14 cellular contexts compared by ENCODE assay signal in the genomic region with DNA sequence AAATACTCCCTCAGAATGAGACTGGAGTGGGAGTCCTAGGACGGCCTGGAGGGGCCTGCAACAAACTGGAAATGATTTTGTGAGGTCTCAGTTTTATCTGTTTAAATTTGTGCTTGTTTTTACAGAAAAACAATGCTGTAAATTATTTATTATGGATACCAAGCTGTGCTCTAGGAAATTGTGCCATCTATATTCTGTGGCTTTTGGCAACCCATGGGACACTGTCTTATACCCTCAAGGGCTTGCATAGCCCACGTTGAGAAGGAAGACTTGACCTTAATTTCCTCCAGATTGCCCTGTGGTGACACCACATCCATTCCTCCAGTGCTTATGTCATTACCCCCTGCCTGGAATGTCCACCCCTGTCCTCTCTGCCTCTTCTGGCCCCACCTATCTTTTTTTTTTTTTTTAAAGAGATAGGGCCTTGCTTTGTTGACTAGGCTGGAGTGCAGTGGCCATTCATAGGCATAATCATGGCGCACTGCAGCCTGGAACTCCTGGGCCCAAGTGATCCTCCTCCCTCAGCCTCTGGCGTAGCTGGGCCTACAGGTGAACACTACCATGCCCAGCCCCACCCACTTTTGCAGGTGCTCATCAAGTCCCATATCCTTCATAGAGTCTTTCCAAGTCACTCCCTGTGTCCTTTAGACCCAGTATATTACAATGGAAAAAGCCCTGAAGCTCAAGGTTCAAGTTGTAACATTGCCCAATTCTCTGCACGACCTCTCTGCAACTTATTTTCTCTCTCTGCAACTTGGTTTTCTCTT.
DNase-seq lines count a peak whose midpoint lies in the region; ATAC-seq and TF ChIP-seq lines count a peak whose summit lies in the region.
"Had no signal": no experiment of that assay in that cellular context is flagged by ENCODE, and none has a peak within 500 bp of the region (broad histone marks: within the 10 kb centered on the region; RNA-seq: fewer than 3 reads in every experiment).

No MANE protein-coding gene starts in this region.

- H3K4me3 ChIP-seq in HUES64 (ENCODE audit: low read length) = no peak overlapping the region
- H3K4me3 ChIP-seq in mesendoderm (ENCODE audit: low read length) = no peak overlapping the region
- no peak overlapping the region for H3K4me3 ChIP-seq in CD4-positive, alpha-beta memory T cell (ENCODE audit: low read length in 2 of 2)
- H3K4me3 ChIP-seq: GM12878 had no signal

- no peaks in the 10 kb centered on the region for H3K79me2 ChIP-seq in mesendoderm (ENCODE audit: control insufficient read depth, insufficient read depth, low read length)

- H3K27ac Mint-ChIP-seq in chondrocyte (ENCODE audit: unreplicated experiment) = peak overlapping the region; percentile 3
- no peak overlapping the region for H3K27ac Mint-ChIP-seq in CD4-positive, alpha-beta memory T cell
- H3K27ac Mint-ChIP-seq: activated naive CD4-positive, alpha-beta T cell treated with anti-CD3 and anti-CD28 coated beads for 36 hours; immature natural killer cell had no signal

- in situ Hi-C loops in KBM-7 (cut with MboI; ENCODE audit: low pct_unique_long_range_greater_than_20kb, low sequenced_read_pairs) = no loop called here

- H2BK5ac ChIP-seq in mesendoderm (ENCODE audit: low read length) = no peak overlapping the region

- H3K27me3 ChIP-seq in HUES64 (ENCODE audit: insufficient read depth, low read length) (no peaks in the 10 kb centered on the region), mesendoderm (ENCODE audit: insufficient read depth, low read length, poor library complexity) (no peaks in the 10 kb centered on the region)
- H3K27me3 ChIP-seq in CD4-positive, alpha-beta memory T cell (ENCODE audit: insufficient read depth, low read length) = no peaks in the 10 kb centered on the region

- no peaks in the 10 kb centered on the region for H3K27me3 Mint-ChIP-seq in chondrocyte (ENCODE audit: low read depth)
- peaks cover 0 to 4% of the 10 kb centered on the region in 2 donors for H3K27me3 Mint-ChIP-seq in CD4-positive, alpha-beta memory T cell

- H2AK5ac ChIP-seq in mesendoderm (ENCODE audit: low read length) = no peak overlapping the region

- H3K4ac ChIP-seq in mesendoderm (ENCODE audit: low read depth, low read length) = no peak overlapping the region

- H3K4me2 ChIP-seq in mesendoderm (ENCODE audit: low read length) = no peak overlapping the region

- intact Hi-C loops in CD4-positive, alpha-beta memory T cell (cut with micrococcal nuclease) = no loop called here

- H3K36me3 ChIP-seq in HUES64 (ENCODE audit: insufficient read depth, low read length) (no peaks in the 10 kb centered on the region), mesendoderm (ENCODE audit: control insufficient read depth, insufficient read depth, low read length) (no peaks in the 10 kb centered on the region)
- H3K36me3 ChIP-seq in CD4-positive, alpha-beta memory T cell (ENCODE audit: insufficient read depth, low read length) = no peaks in the 10 kb centered on the region

- H3K27ac ChIP-seq in HUES64 (ENCODE audit: low read depth, low read length) = peak overlapping the region; percentile 37; the same call in 1 of the 2 replicates
- H3K27ac ChIP-seq in mesendoderm (ENCODE audit: low read depth, low read length) = no peak overlapping the region
- no peak overlapping the region for H3K27ac ChIP-seq in CD4-positive, alpha-beta memory T cell (ENCODE audit: low read depth, low read length)
- H3K27ac ChIP-seq: C4-2B had no signal

- no peak overlapping the region for H4K5ac ChIP-seq in mesendoderm (ENCODE audit: low read length)

- POLR2A ChIA-PET in CD4-positive, alpha-beta memory T cell (lab: Charles Lee; ENCODE audit: partially characterized antibody) = no interaction called here

- CTCF ChIA-PET in CD4-positive, alpha-beta memory T cell (lab: Charles Lee; ENCODE audit: partially characterized antibody) = no interaction called here

- peaks cover 10% of the 10 kb centered on the region for H3K4me1 Mint-ChIP-seq in chondrocyte (ENCODE audit: low read depth)
- no peaks in the 10 kb centered on the region for H3K4me1 Mint-ChIP-seq in CD4-positive, alpha-beta memory T cell
- H3K4me1 Mint-ChIP-seq: immature natural killer cell had no signal

- no peak overlapping the region for H2BK120ac ChIP-seq in mesendoderm (ENCODE audit: low read depth, low read length)

- peak overlapping the region; percentile 51 for H3K18ac ChIP-seq in mesendoderm (ENCODE audit: low read length)

- H3K23ac ChIP-seq in mesendoderm (ENCODE audit: low read length) = no peak overlapping the region

- no peaks in the 10 kb centered on the region for H3K9me3 ChIP-seq in HUES64 (ENCODE audit: insufficient read depth, low read depth, low read length)
- no peaks in the 10 kb centered on the region for H3K9me3 ChIP-seq in CD4-positive, alpha-beta memory T cell (ENCODE audit: control insufficient read depth in 1 of 2, low read length in 2 of 2)

- DNase-seq in AG08395 (ENCODE audit: low spot score) = peak; percentile 89
- DNase-seq in chondrocyte (ENCODE audit: low spot score) = no peak
- peak; percentile 74 for DNase-seq in mesendoderm
- DNase-seq in HPDE6-E6E7 (ENCODE audit: extremely low spot score) = no peak
- DNase-seq in KBM-7 = no peak
- no peak for DNase-seq in CD4-positive, alpha-beta memory T cell
- DNase-seq: activated CD4-positive, alpha-beta T cell treated with anti-CD3 and anti-CD28 coated beads for 48 hours; activated naive CD4-positive, alpha-beta T cell treated with anti-CD3 and anti-CD28 coated beads for 36 hours; effector memory CD4-positive, alpha-beta T cell; immature natural killer cell had no signal

- H2BK15ac ChIP-seq in mesendoderm (replicated peaks; ENCODE audit: low read depth) = no peak overlapping the region

- H3K36me3 Mint-ChIP-seq in chondrocyte (ENCODE audit: low read depth) = no peaks in the 10 kb centered on the region
- H3K36me3 Mint-ChIP-seq in CD4-positive, alpha-beta memory T cell = no peaks in the 10 kb centered on the region
- H3K36me3 Mint-ChIP-seq: immature natural killer cell had no signal

- no peak overlapping the region for H3K4me3 Mint-ChIP-seq in chondrocyte (ENCODE audit: unreplicated experiment)
- no peak overlapping the region for H3K4me3 Mint-ChIP-seq in CD4-positive, alpha-beta memory T cell
- H3K4me3 Mint-ChIP-seq: activated naive CD4-positive, alpha-beta T cell treated with anti-CD3 and anti-CD28 coated beads for 36 hours; immature natural killer cell had no signal

- no peak overlapping the region for H3K56ac ChIP-seq in mesendoderm (ENCODE audit: low read length)

- H3K9me3 Mint-ChIP-seq in chondrocyte (ENCODE audit: low read depth) = peaks cover 2% of the 10 kb centered on the region
- H3K9me3 Mint-ChIP-seq in CD4-positive, alpha-beta memory T cell = peaks cover 0 to 2% (median 0%) of the 10 kb centered on the region in 8 donors
- H3K9me3 Mint-ChIP-seq: activated naive CD4-positive, alpha-beta T cell treated with anti-CD3 and anti-CD28 coated beads for 36 hours; immature natural killer cell had no signal

- no peak for ATAC-seq in GM21717 (IDR thresholded peaks at IDR 0.05; ENCODE audit: unreplicated experiment)
- ATAC-seq: GM12878 had no signal

- peaks cover 21% of the 10 kb centered on the region for H3K4me1 ChIP-seq in HUES64 (ENCODE audit: insufficient read depth, low read length)
- H3K4me1 ChIP-seq in mesendoderm (ENCODE audit: control insufficient read depth, low read depth, low read length) = no peaks in the 10 kb centered on the region
- no peaks in the 10 kb centered on the region for H3K4me1 ChIP-seq in CD4-positive, alpha-beta memory T cell (ENCODE audit: insufficient read depth, low read length)

- WGBS in HUES64 = 72% methylated on average over 5 of the region's 5 CpGs
- no CpG with 5 or more reads among the region's 5 CpGs for WGBS in mesendoderm (ENCODE audit: extremely low coverage, insufficient coverage, low lambda C conversion rate)

- H3K79me1 ChIP-seq in mesendoderm (ENCODE audit: low read length) = no peaks in the 10 kb centered on the region

- no peak for TF ChIP-seq CTCF in chondrocyte (IDR thresholded peaks at IDR 0.05)

- H3K9ac ChIP-seq in HUES64 (ENCODE audit: low read depth, low read length) = no peak overlapping the region
- H3K9ac ChIP-seq in mesendoderm (ENCODE audit: low read length) = no peak overlapping the region

- no peak overlapping the region for H4K8ac ChIP-seq in mesendoderm (ENCODE audit: low read depth, low read length)

Comparison
In these comparisons a context has a peak if more than half of its experiments do, and no peak if none do; other contexts are left out.
1. DNase-seq: peak in AG08395 (single experiment) and mesendoderm (single experiment); none in chondrocyte (single experiment), HPDE6-E6E7 (single experiment), KBM-7 (single experiment) and CD4-positive, alpha-beta memory T cell (0 of 5).